18 cellular contexts compared by ENCODE assay signal in genomic region chr7:12640299-12641096, GRCh38. TPM values are rescaled to one million over a fixed set of nuclear protein-coding genes. Genes with fewer than 3 reads are reported as not detected.
DNase-seq lines count a peak whose midpoint lies in the region; ATAC-seq and TF ChIP-seq lines count a peak whose summit lies in the region.
"Had no signal": no experiment of that assay in that cellular context is flagged by ENCODE, and none has a peak within 500 bp of the region (broad histone marks: within the 10 kb centered on the region; RNA-seq: fewer than 3 reads in every experiment).

No MANE protein-coding gene starts in this region.

- no peak overlapping the region for H4K5ac ChIP-seq in IMR-90 (ENCODE audit: low read depth, low read length)

- H2BK5ac ChIP-seq in IMR-90 (ENCODE audit: low read depth, low read length, poor library complexity, severe bottlenecking): no peak overlapping the region

- no peak overlapping the region for H3K4ac ChIP-seq in IMR-90 (ENCODE audit: low read depth, low read length)

- no peak overlapping the region for H3K27ac ChIP-seq in IMR-90 (ENCODE audit: insufficient read depth, low read length)
- peak overlapping the region in 1 of 4 donors; percentile 20 for H3K27ac ChIP-seq in gastroesophageal sphincter
- H3K27ac ChIP-seq: BLaER1 had no signal

- no peak overlapping the region for H3K18ac ChIP-seq in IMR-90 (ENCODE audit: low read depth, low read length)

- WGBS in IMR-90 (ENCODE audit: extremely low coverage in 2 of 2, insufficient read length in 1 of 2), 2 experiments: no CpG with 5 or more reads among the region's 7 CpGs
- WGBS in gastroesophageal sphincter (ENCODE audit: low coverage in 1 of 2), 2 donors: 66 to 70% methylated on average over 3 to 7 of the region's 7 CpGs

- no peak overlapping the region for H3K14ac ChIP-seq in IMR-90 (replicated peaks; ENCODE audit: low read depth, low read length)

- H2BK15ac ChIP-seq in IMR-90 (ENCODE audit: low read depth, low read length): no peak overlapping the region

- CTCF ChIA-PET in activated CD4-positive, alpha-beta T cell treated with anti-CD3 and anti-CD28 coated beads, Interleukin-2, amount 10 ng/mL, durations not matched to agents 7 days and 5 days (lab: Charles Lee): interaction anchor here (0.6 kb wide), 1 partner anchor 409 kb away, joined by 3 read pairs; no protein-coding TSS in a partner anchor
- CTCF ChIA-PET in IMR-90 (lab: Yijun Ruan, JAX): interaction anchor here (0.9 kb wide), 1 partner anchor 46 kb away, joined by 3 read pairs; no protein-coding TSS in a partner anchor

- H2AK9ac ChIP-seq in IMR-90 (replicated peaks; ENCODE audit: low read depth, low read length, poor library complexity): no peak overlapping the region

- H3K79me1 ChIP-seq in IMR-90 (ENCODE audit: low read depth in 1 of 2, low read length in 2 of 2): no peaks in the 10 kb centered on the region

- POLR2A ChIA-PET in activated CD4-positive, alpha-beta T cell treated with anti-CD3 and anti-CD28 coated beads, Interleukin-2, amount 10 ng/mL, durations not matched to agents 7 days and 5 days (lab: Charles Lee): no interaction called here
- POLR2A ChIA-PET in IMR-90 (lab: Charles Lee; ENCODE audit: unreplicated experiment): interaction anchor here (0.6 kb wide), 1 partner anchor 898 kb away, joined by 5 read pairs; no protein-coding TSS in a partner anchor

- H3K9me3 ChIP-seq in IMR-90 (ENCODE audit: control insufficient read depth, insufficient read depth, low read length) (no peaks in the 10 kb centered on the region), gastroesophageal sphincter (no peaks in the 10 kb centered on the region)
- H3K9me3 ChIP-seq: BLaER1 had no signal

- peaks cover 4% of the 10 kb centered on the region; the same call in 1 of the 2 replicates for H3K9me1 ChIP-seq in IMR-90 (ENCODE audit: insufficient read depth, low read length)

- no peak overlapping the region for H3K9ac ChIP-seq in IMR-90 (ENCODE audit: low read depth, low read length)
- H3K9ac ChIP-seq: BLaER1 had no signal

- H3K36me3 ChIP-seq in IMR-90 (ENCODE audit: control insufficient read depth, insufficient read depth, low read length) (no peaks in the 10 kb centered on the region), gastroesophageal sphincter (no peaks in the 10 kb centered on the region)
- H3K36me3 ChIP-seq: BLaER1 had no signal

- H3K4me3 Mint-ChIP-seq in activated CD4-positive, alpha-beta T cell treated with anti-CD3 and anti-CD28 coated beads, Interleukin-2, amount 10 ng/mL, durations not matched to agents 7 days and 5 days: no peak overlapping the region
- no peak overlapping the region for H3K4me3 Mint-ChIP-seq in mesothelial cell of epicardium
- H3K4me3 Mint-ChIP-seq: CD8-positive, alpha-beta memory T cell had no signal

- H2BK20ac ChIP-seq in IMR-90 (ENCODE audit: low read depth, low read length): no peak overlapping the region

- 0 out of 2 replicates have a peak overlapping the region, but pooled peaks have one; percentile 46 for H2AK5ac ChIP-seq in IMR-90 (ENCODE audit: low read depth, low read length)

- no peak overlapping the region for H2AFZ ChIP-seq in IMR-90 (replicated peaks; ENCODE audit: low read length, poor library complexity)

- intact Hi-C loops in IMR-90 (cut with micrococcal nuclease): no loop called here

- TF ChIP-seq RAD21 in IMR-90 (IDR thresholded peaks at IDR 0.05; ENCODE audit: low read length): no peak

- H3K4me2 ChIP-seq in IMR-90 (ENCODE audit: low read depth, low read length): no peak overlapping the region
- H3K4me2 ChIP-seq: BLaER1 had no signal

- H3K4me3 ChIP-seq in IMR-90 (ENCODE audit: insufficient read depth, low read depth, low read length) (no peak overlapping the region), gastroesophageal sphincter (no peak overlapping the region)
- H3K4me3 ChIP-seq: BLaER1 had no signal

- H4K20me1 ChIP-seq in IMR-90 (ENCODE audit: insufficient read depth, low read length): no peaks in the 10 kb centered on the region
- H4K20me1 ChIP-seq: BLaER1 had no signal

- no peak overlapping the region for H3K23ac ChIP-seq in IMR-90 (ENCODE audit: low read depth, low read length)

- peaks cover 3% of the 10 kb centered on the region for H3K27me3 Mint-ChIP-seq in activated CD4-positive, alpha-beta T cell treated with anti-CD3 and anti-CD28 coated beads, Interleukin-2, amount 10 ng/mL, durations not matched to agents 7 days and 5 days
- no peaks in the 10 kb centered on the region for H3K27me3 Mint-ChIP-seq in mesothelial cell of epicardium (ENCODE audit: low read depth)
- H3K27me3 Mint-ChIP-seq: CD8-positive, alpha-beta memory T cell had no signal

- no peaks in the 10 kb centered on the region for H3K9me3 Mint-ChIP-seq in activated CD4-positive, alpha-beta T cell treated with anti-CD3 and anti-CD28 coated beads, Interleukin-2, amount 10 ng/mL, durations not matched to agents 7 days and 5 days
- no peaks in the 10 kb centered on the region for H3K9me3 Mint-ChIP-seq in mesothelial cell of epicardium
- H3K9me3 Mint-ChIP-seq: CD8-positive, alpha-beta memory T cell had no signal

- in situ Hi-C loops in IMR-90 (cut with MboI; ENCODE audit: low sequenced_read_pairs): loop anchor here (5.0 kb wide), 1 partner anchor 622 kb away; no protein-coding TSS in a partner anchor

- ATAC-seq in IMR-90 (ENCODE audit: low read depth) (no peak), gastroesophageal sphincter (no peak), HG02970 (IDR thresholded peaks at IDR 0.05; ENCODE audit: low FRiP score, unreplicated experiment) (no peak)

- H3K56ac ChIP-seq in IMR-90 (ENCODE audit: extremely low read depth, insufficient read depth, low read length): no peak overlapping the region

- dilution Hi-C loops in IMR-90 (cut with HindIII; ENCODE audit: low sequenced_read_pairs, unreplicated experiment): no loop called here

- H3K4me1 ChIP-seq in IMR-90 (ENCODE audit: control insufficient read depth, insufficient read depth, low read length) (peaks cover 3% of the 10 kb centered on the region; the same call in 1 of the 2 replicates), gastroesophageal sphincter (peaks cover 0 to 27% (median 3%) of the 10 kb centered on the region in 3 donors)
- H3K4me1 ChIP-seq: BLaER1 had no signal

- peaks cover 25% of the 10 kb centered on the region for H3K4me1 Mint-ChIP-seq in activated CD4-positive, alpha-beta T cell treated with anti-CD3 and anti-CD28 coated beads, Interleukin-2, amount 10 ng/mL, durations not matched to agents 7 days and 5 days
- peaks cover 41% of the 10 kb centered on the region for H3K4me1 Mint-ChIP-seq in mesothelial cell of epicardium

- no peak overlapping the region for H4K8ac ChIP-seq in IMR-90 (ENCODE audit: low read depth in 2 of 2, low read length in 2 of 2)

- no peak for TF ChIP-seq POLR2A in IMR-90 (IDR thresholded peaks at IDR 0.05; ENCODE audit: low read depth, low read length)
- no peak for TF ChIP-seq POLR2A in gastroesophageal sphincter (IDR thresholded peaks at IDR 0.05)

- no peak for TF ChIP-seq EP300 in gastroesophageal sphincter (IDR thresholded peaks at IDR 0.05)

- DNase-seq in activated CD4-positive, alpha-beta T cell treated with anti-CD3 and anti-CD28 coated beads, Interleukin-2, amount 10 ng/mL, durations not matched to agents 7 days and 5 days: no peak
- DNase-seq in activated CD4-positive, alpha-beta T cell treated with anti-CD3 and anti-CD28 coated beads for 4 hours: no peak
- DNase-seq in IMR-90: no peak
- peak; percentile 65 for DNase-seq in NCI-H69 (lab: John Stamatoyannopoulos, UW)
- no peak for DNase-seq in mesothelial cell of epicardium (ENCODE audit: low spot score in 2 of 2, unreplicated experiment in 2 of 2)
- DNase-seq in DMS153 (lab: John Stamatoyannopoulos, UW): no peak
- DNase-seq: 8988T; AML-193; Calu3; CD8-positive, alpha-beta memory T cell; DMS 273 treated with DMSO at 0.1 percent for 48 hours; DMS79 treated with DMSO at 0.1 percent for 48 hours; EL; GDM1; HCEC 1CT had no signal

- peak overlapping the region; percentile 64 for H3K27ac Mint-ChIP-seq in activated CD4-positive, alpha-beta T cell treated with anti-CD3 and anti-CD28 coated beads, Interleukin-2, amount 10 ng/mL, durations not matched to agents 7 days and 5 days
- H3K27ac Mint-ChIP-seq in mesothelial cell of epicardium: peak overlapping the region; percentile 85

- H4K91ac ChIP-seq in IMR-90 (ENCODE audit: insufficient read depth, low read depth, low read length): no peak overlapping the region

- TF ChIP-seq CTCF in IMR-90 (conservative IDR thresholded peaks at IDR 0.05; ENCODE audit: low read depth, low read length) (no peak), mesothelial cell of epicardium (IDR thresholded peaks at IDR 0.05; ENCODE audit: unreplicated experiment) (no peak), gastroesophageal sphincter (IDR thresholded peaks at IDR 0.05) (no peak)

- H3K27me3 ChIP-seq in IMR-90 (ENCODE audit: control insufficient read depth, insufficient read depth, low read length) (no peaks in the 10 kb centered on the region; the same call in 1 of the 2 replicates), gastroesophageal sphincter (no peaks in the 10 kb centered on the region)
- H3K27me3 ChIP-seq: BLaER1 had no signal

- no peaks in the 10 kb centered on the region for H3K36me3 Mint-ChIP-seq in activated CD4-positive, alpha-beta T cell treated with anti-CD3 and anti-CD28 coated beads, Interleukin-2, amount 10 ng/mL, durations not matched to agents 7 days and 5 days (ENCODE audit: low read depth)
- H3K36me3 Mint-ChIP-seq in mesothelial cell of epicardium: no peaks in the 10 kb centered on the region
- H3K36me3 Mint-ChIP-seq: CD8-positive, alpha-beta memory T cell had no signal

- H2BK120ac ChIP-seq in IMR-90 (ENCODE audit: low read depth, low read length): 0 out of 2 replicates have a peak overlapping the region, but pooled peaks have one; percentile 19

- no TSS peak for BruUV-seq in IMR-90 (replicated peaks; lab: Mats Ljungman, UMichigan)

TF ChIP-seq in IMR-90, 13 proteins besides CTCF, POLR2A, EP300 and RAD21:
- TF ChIP-seq NFE2L2 (IDR thresholded peaks at IDR 0.05; ENCODE audit: low read depth, low read length): no peak

RNA-seq across cellular contexts. Expression of gene ARL4A, which starts 46.9 kb away (rescaled TPM):
- total RNA-seq in activated CD4-positive, alpha-beta T cell treated with anti-CD3 and anti-CD28 coated beads, Interleukin-2, amount 10 ng/mL, durations not matched to agents 7 days and 5 days: 10 to 100 TPM; 13.9 to 14.9 TPM
- total RNA-seq in IMR-90 (2012; rRNA removed) (22.4 and 48.0 TPM in 2 replicates), mesothelial cell of epicardium (59.0 to 64.7 TPM (median 62.5 TPM) in 3 replicates), gastroesophageal sphincter (10 to 100 TPM; 34.9 to 69.5 (median 45.0) TPM)
- polyA plus RNA-seq in IMR-90 (2012; rRNA removed): 7.9 and 13.7 TPM in 2 replicates
- 2.2 TPM in 2 replicates for polyA plus RNA-seq in IMR-90 (2012; cell fraction: cytosol; rRNA removed)
- 1.4 and 4.4 TPM in 2 replicates for polyA plus RNA-seq in IMR-90 (2012; cell fraction: nucleus; rRNA removed; ENCODE audit: low replicate concordance)
